In the genomic region with DNA sequence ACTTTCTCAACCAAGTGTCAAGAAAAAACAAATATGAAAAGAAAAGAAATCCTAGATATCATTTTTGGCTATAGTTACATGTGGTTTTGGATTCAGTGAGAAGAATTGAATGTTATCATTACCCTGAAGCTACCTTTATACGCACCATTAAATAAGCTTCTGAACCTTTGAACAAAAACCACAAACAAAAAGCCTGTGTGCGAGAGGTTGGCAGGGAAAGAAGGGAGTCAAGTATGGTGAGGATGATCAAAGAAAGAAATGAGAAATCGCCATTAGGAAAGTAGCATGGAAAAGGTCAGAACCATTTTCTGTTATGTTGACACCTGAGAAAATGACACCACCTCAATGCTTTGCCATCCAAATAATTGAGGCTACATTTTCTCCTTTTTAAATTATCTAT, we compare ENCODE assay signal across 1 cellular context.
TF ChIP-seq lines count a peak whose summit lies in the region.

No MANE protein-coding gene starts in this region.

TF ChIP-seq in endothelial cell of umbilical vein, 7 proteins besides CTCF, POLR2A, EP300 and RAD21:
- TF ChIP-seq, protein P1, sequence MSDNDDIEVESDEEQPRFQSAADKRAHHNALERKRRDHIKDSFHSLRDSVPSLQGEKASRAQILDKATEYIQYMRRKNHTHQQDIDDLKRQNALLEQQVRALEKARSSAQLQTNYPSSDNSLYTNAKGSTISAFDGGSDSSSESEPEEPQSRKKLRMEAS (IDR thresholded peaks at IDR 0.05; ENCODE audit: insufficient read depth, insufficient read length): no peak
- TF ChIP-seq GATA2 (IDR thresholded peaks at IDR 0.05; ENCODE audit: insufficient read depth, insufficient read length, low read depth, low read length) (no peak), MYC (IDR thresholded peaks at IDR 0.05; ENCODE audit: low read depth, low read length) (no peak), POLR2AphosphoS5 (IDR thresholded peaks at IDR 0.05; ENCODE audit: insufficient read depth, low read depth, low read length) (no peak), EZH2 (IDR thresholded peaks at IDR 0.05; ENCODE audit: borderline replicate concordance, low read depth, low read length, severe bottlenecking) (no peak), FOS (IDR thresholded peaks at IDR 0.05; ENCODE audit: borderline replicate concordance, insufficient read depth, low read length) (no peak), JUN (IDR thresholded peaks at IDR 0.05; ENCODE audit: borderline replicate concordance, insufficient read depth, insufficient read length, low read depth) (no peak)
